In the genomic region with DNA sequence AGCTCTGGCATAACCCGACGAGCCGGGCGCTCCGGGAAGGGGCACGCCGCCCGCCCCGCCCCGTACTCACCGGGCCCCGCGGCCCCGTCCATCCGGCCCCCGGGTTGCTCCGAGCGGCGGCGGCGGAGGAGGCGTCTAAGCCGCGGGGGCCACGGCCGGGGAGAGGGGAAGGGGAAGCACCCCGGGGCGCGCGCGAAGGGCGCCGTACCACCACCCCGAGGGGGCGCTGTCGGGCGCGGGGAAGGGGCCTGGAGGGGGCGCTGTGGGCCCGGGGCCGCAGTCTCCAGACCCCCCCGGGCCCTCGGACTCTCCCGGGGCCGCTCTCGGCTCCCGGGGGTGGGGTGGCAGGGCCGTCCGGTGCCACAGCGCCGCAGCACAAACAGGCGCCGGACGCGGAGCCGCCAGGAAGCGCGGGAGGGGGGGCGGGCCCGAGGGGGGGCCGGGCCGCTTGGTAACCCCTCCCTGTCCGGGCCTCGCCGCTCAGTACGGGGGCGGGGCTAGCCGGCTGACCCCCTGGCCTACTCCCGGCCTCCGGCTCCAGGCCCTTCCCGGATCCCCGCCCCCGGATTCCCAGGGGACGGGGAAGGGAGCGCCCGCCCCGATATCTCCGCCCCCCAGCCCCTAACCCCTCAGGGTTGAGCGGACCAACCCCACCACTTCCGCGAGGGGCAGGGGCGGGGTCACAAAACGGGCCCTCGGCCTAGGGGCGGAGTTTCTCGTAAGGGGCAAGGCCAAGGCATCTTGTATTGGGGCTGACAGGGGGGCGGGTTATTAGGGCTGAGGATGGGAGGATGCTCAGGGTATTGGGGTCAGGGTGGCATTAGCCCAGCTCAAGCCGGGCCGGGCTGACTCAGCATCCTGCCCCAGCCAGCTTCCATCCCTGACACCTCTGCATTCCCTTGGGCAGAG, we compare ENCODE assay signal across 8 cellular contexts. TPM values are rescaled to one million over a fixed set of nuclear protein-coding genes. Genes with fewer than 3 reads are reported as not detected.
A peak's percentile ranks its signal among the peaks of the same experiment; 100 is the strongest.
DNase-seq lines count a peak whose midpoint lies in the region; ATAC-seq, FAIRE-seq and TF ChIP-seq lines count a peak whose summit lies in the region.

A gene with protein sequence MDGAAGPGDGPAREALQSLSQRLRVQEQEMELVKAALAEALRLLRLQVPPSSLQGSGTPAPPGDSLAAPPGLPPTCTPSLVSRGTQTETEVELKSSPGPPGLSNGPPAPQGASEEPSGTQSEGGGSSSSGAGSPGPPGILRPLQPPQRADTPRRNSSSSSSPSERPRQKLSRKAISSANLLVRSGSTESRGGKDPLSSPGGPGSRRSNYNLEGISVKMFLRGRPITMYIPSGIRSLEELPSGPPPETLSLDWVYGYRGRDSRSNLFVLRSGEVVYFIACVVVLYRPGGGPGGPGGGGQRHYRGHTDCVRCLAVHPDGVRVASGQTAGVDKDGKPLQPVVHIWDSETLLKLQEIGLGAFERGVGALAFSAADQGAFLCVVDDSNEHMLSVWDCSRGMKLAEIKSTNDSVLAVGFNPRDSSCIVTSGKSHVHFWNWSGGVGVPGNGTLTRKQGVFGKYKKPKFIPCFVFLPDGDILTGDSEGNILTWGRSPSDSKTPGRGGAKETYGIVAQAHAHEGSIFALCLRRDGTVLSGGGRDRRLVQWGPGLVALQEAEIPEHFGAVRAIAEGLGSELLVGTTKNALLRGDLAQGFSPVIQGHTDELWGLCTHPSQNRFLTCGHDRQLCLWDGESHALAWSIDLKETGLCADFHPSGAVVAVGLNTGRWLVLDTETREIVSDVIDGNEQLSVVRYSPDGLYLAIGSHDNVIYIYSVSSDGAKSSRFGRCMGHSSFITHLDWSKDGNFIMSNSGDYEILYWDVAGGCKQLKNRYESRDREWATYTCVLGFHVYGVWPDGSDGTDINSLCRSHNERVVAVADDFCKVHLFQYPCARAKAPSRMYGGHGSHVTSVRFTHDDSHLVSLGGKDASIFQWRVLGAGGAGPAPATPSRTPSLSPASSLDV (minus strand): TSS at position 410 of the 909 bp plus-strand sequence. CDS start 318 bp downstream, at position 92.
A gene with protein sequence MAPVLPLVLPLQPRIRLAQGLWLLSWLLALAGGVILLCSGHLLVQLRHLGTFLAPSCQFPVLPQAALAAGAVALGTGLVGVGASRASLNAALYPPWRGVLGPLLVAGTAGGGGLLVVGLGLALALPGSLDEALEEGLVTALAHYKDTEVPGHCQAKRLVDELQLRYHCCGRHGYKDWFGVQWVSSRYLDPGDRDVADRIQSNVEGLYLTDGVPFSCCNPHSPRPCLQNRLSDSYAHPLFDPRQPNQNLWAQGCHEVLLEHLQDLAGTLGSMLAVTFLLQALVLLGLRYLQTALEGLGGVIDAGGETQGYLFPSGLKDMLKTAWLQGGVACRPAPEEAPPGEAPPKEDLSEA (plus strand): TSS at position 892 of the 909 bp plus-strand sequence. CDS start 25 bp downstream, outside the sequence.

- POLR2A ChIA-PET in CD8-positive, alpha-beta memory T cell (lab: Charles Lee): interaction anchor here (0.6 to 5.4 kb wide), 9 partner anchors 9 to 1656 kb away, joined by 3 to 32 read pairs (median 4); a partner anchor contains a TSS
- POLR2A ChIA-PET in endothelial cell of umbilical vein (lab: Charles Lee): interaction anchor here (1.2 to 2.0 kb wide), 4 partner anchors 9 to 59 kb away, joined by 3 to 9 read pairs (median 4); a partner anchor contains a TSS

- H3K27me3 ChIP-seq in CD8-positive, alpha-beta memory T cell (ENCODE audit: insufficient read depth, low read length, poor library complexity, severe bottlenecking): no peaks in the 10 kb centered on the region
- H3K27me3 ChIP-seq in endothelial cell of umbilical vein (ENCODE audit: control insufficient read depth in 2 of 2, insufficient read depth in 2 of 2, low read length in 2 of 2): no peaks in the 10 kb centered on the region

- H3K4me3 ChIP-seq in CD8-positive, alpha-beta memory T cell (ENCODE audit: low read length): peak within 1 kb of the TSS; percentile 76
- peak within 1 kb of the TSS; percentile 61 to 74 (median 67) for H3K4me3 ChIP-seq in endothelial cell of umbilical vein (replicated peaks in 1 of 3; ENCODE audit: insufficient read depth in 1 of 3, low read depth in 1 of 3, low read length in 3 of 3)

- FAIRE-seq in endothelial cell of umbilical vein (lab: Jason Lieb, UNC): peak; percentile 92

- TF ChIP-seq POLR2A in endothelial cell of umbilical vein (IDR thresholded peaks at IDR 0.05; ENCODE audit: low read depth, low read length): peak; percentile 41

- dilution Hi-C loops in endothelial cell of umbilical vein (cut with MboI; ENCODE audit: extremely low pct_ligation_motif_present, low sequenced_read_pairs): no loop called here

- H4K20me1 ChIP-seq in endothelial cell of umbilical vein (replicated peaks; ENCODE audit: control insufficient read depth, extremely low read depth, insufficient read depth, low read length): no peaks in the 10 kb centered on the region

- CTCF ChIA-PET in CD8-positive, alpha-beta memory T cell (lab: Charles Lee): interaction anchor here (0.6 to 3.8 kb wide), 14 partner anchors 8 to 95 kb away, joined by 3 to 15 read pairs (median 4); a partner anchor contains a TSS
- CTCF ChIA-PET in endothelial cell of umbilical vein (lab: Charles Lee): interaction anchor here (0.5 to 5.7 kb wide), 17 partner anchors 9 to 640 kb away, joined by 3 to 48 read pairs (median 5); a partner anchor contains a TSS

- no peaks in the 10 kb centered on the region for H3K9me1 ChIP-seq in endothelial cell of umbilical vein (replicated peaks; ENCODE audit: control insufficient read depth, extremely low read depth, insufficient read depth, low read length)

- H3K27ac Mint-ChIP-seq in CD8-positive, alpha-beta memory T cell: peak within 1 kb of the TSS; percentile 92 to 99 (median 97)

- peak within 1 kb of the TSS; percentile 87 for H3K4me2 ChIP-seq in endothelial cell of umbilical vein (ENCODE audit: insufficient read depth, low read length)

- peaks cover 0 to 60% (median 7%) of the 10 kb centered on the region in 3 donors for H3K36me3 Mint-ChIP-seq in CD8-positive, alpha-beta memory T cell

- peak; percentile 81 to 93 (median 85) for DNase-seq in CD8-positive, alpha-beta memory T cell
- DNase-seq in NOMO-1 (lab: John Stamatoyannopoulos, UW; ENCODE audit: unreplicated experiment in 2 of 2): peak; percentile 69 to 73
- peak; percentile 65 for DNase-seq in activated CD8-positive, alpha-beta memory T cell treated with anti-CD3 and anti-CD28 coated beads, Interleukin-2, amount 50 U/mL, for 1 hour (ENCODE audit: extremely low read depth)
- peak; percentile 80 for DNase-seq in endothelial cell of umbilical vein (ENCODE audit: low read depth, low spot score)
- peak; percentile 31 for DNase-seq in middle frontal gyrus (ENCODE audit: extremely low spot score, low spot score)
- DNase-seq in stimulated activated CD8-positive, alpha-beta memory T cell treated with anti-CD3 and anti-CD28 coated beads, Interleukin-2, amount 100 ng/mL, for 1 hour (ENCODE audit: low read depth in 2 of 2): peak; percentile 80 to 81

- peaks cover 30% of the 10 kb centered on the region for H3K4me1 ChIP-seq in CD8-positive, alpha-beta memory T cell (ENCODE audit: insufficient read depth, low read length)
- peaks cover 22% of the 10 kb centered on the region for H3K4me1 ChIP-seq in endothelial cell of umbilical vein (ENCODE audit: control insufficient read depth, extremely low read depth, insufficient read depth, low read length)

- no TSS peak for BruUV-seq in endothelial cell of umbilical vein (replicated peaks; lab: Mats Ljungman, UMichigan)

- H3K4me1 Mint-ChIP-seq in CD8-positive, alpha-beta memory T cell: peaks cover 39 to 64% (median 42%) of the 10 kb centered on the region in 3 donors

- H2AFZ ChIP-seq in endothelial cell of umbilical vein (ENCODE audit: low read depth, low read length): peak within 1 kb of the TSS; percentile 51

- H3K9me3 ChIP-seq in CD8-positive, alpha-beta memory T cell (ENCODE audit: low read length): no peaks in the 10 kb centered on the region
- H3K9me3 ChIP-seq in endothelial cell of umbilical vein (replicated peaks; ENCODE audit: control insufficient read depth, insufficient read depth, low read length): no peaks in the 10 kb centered on the region

- H3K9ac ChIP-seq in endothelial cell of umbilical vein (replicated peaks; ENCODE audit: extremely low read depth, insufficient read depth, low read length): peak within 1 kb of the TSS; percentile 57

- H3K27me3 Mint-ChIP-seq in CD8-positive, alpha-beta memory T cell: no peaks in the 10 kb centered on the region

- ATAC-seq in GM19372 (IDR thresholded peaks at IDR 0.05; ENCODE audit: low read depth, unreplicated experiment): peak; percentile 65
- peak; percentile 61 for ATAC-seq in HG03520 (IDR thresholded peaks at IDR 0.05; ENCODE audit: unreplicated experiment)

- intact Hi-C loops in endothelial cell of umbilical vein (cut with micrococcal nuclease): loop anchor here (1.0 to 5.0 kb wide), 7 partner anchors 9 to 215 kb away; a partner anchor contains a TSS

- H3K79me2 ChIP-seq in endothelial cell of umbilical vein (ENCODE audit: control insufficient read depth, insufficient read depth, low read length): peaks cover 14% of the 10 kb centered on the region

- H3K27ac ChIP-seq in CD8-positive, alpha-beta memory T cell (ENCODE audit: low read depth, low read length): peak within 1 kb of the TSS; percentile 83
- H3K27ac ChIP-seq in endothelial cell of umbilical vein (ENCODE audit: insufficient read depth, low read depth, low read length): peak within 1 kb of the TSS; percentile 30

- H3K36me3 ChIP-seq in CD8-positive, alpha-beta memory T cell (ENCODE audit: insufficient read depth, low read length): peaks cover 22% of the 10 kb centered on the region
- H3K36me3 ChIP-seq in endothelial cell of umbilical vein (ENCODE audit: control insufficient read depth in 2 of 2, extremely low read depth in 1 of 2, insufficient read depth in 2 of 2, low read length in 2 of 2): peaks cover 0 to 11% of the 10 kb centered on the region in 2 experiments

- peak; percentile 88 to 89 for TF ChIP-seq CTCF in endothelial cell of umbilical vein (IDR thresholded peaks at IDR 0.05; ENCODE audit: extremely low read depth in 1 of 2, insufficient read depth in 1 of 2, low read depth in 1 of 2, low read length in 2 of 2)

- H3K4me3 Mint-ChIP-seq in CD8-positive, alpha-beta memory T cell: peak within 1 kb of the TSS; percentile 89 to 99 (median 95)

- no peaks in the 10 kb centered on the region for H3K9me3 Mint-ChIP-seq in CD8-positive, alpha-beta memory T cell

RNA-seq across cellular contexts. Expression of the first gene that starts in this region (rescaled TPM):
- 100 to 1,000 TPM; 133 to 134 TPM for total RNA-seq in CD8-positive, alpha-beta memory T cell
- 22.9 TPM for polyA plus RNA-seq in CD8-positive, alpha-beta memory T cell
- total RNA-seq in endothelial cell of umbilical vein: 101 and 110 TPM in 2 replicates
- polyA plus RNA-seq in endothelial cell of umbilical vein: 75.7 and 78.3 TPM in 2 replicates
- 27.7 and 29.7 TPM in 2 replicates for polyA plus RNA-seq in endothelial cell of umbilical vein (2011; cell fraction: cytosol; rRNA removed)
- 297 and 324 TPM in 2 replicates for polyA plus RNA-seq in endothelial cell of umbilical vein (2011; cell fraction: nucleus; rRNA removed)
- polyA plus RNA-seq in endothelial cell of umbilical vein (2012): 60.5 and 84.3 TPM in 2 replicates
- 61.5 and 71.2 TPM in 2 replicates for polyA minus RNA-seq in endothelial cell of umbilical vein
- 19.6 TPM for polyA minus RNA-seq in endothelial cell of umbilical vein (2011; cell fraction: cytosol; rRNA and poly(A)+ RNA removed)
- polyA minus RNA-seq in endothelial cell of umbilical vein (2011; cell fraction: nucleus; rRNA and poly(A)+ RNA removed): 36.6 and 42.9 TPM in 2 replicates

RNA-seq across cellular contexts. Expression of the second gene that starts in this region (rescaled TPM):
- 1 to 10 TPM; 4.9 to 5.3 TPM for total RNA-seq in CD8-positive, alpha-beta memory T cell
- polyA plus RNA-seq in CD8-positive, alpha-beta memory T cell: 1.7 TPM
- 8.2 and 8.8 TPM in 2 replicates for total RNA-seq in endothelial cell of umbilical vein
- polyA plus RNA-seq in endothelial cell of umbilical vein: 4.8 and 5.3 TPM in 2 replicates
- 7.0 and 8.7 TPM in 2 replicates for polyA plus RNA-seq in endothelial cell of umbilical vein (2011; cell fraction: cytosol; rRNA removed)
- 2.7 and 3.5 TPM in 2 replicates for polyA plus RNA-seq in endothelial cell of umbilical vein (2011; cell fraction: nucleus; rRNA removed)
- 7.9 and 11.8 TPM in 2 replicates for polyA plus RNA-seq in endothelial cell of umbilical vein (2012)
- 2.4 and 5.5 TPM in 2 replicates for polyA minus RNA-seq in endothelial cell of umbilical vein
- polyA minus RNA-seq in endothelial cell of umbilical vein (2011; cell fraction: cytosol; rRNA and poly(A)+ RNA removed): 4.2 TPM
- 0.53 and 0.82 TPM in 2 replicates for polyA minus RNA-seq in endothelial cell of umbilical vein (2011; cell fraction: nucleus; rRNA and poly(A)+ RNA removed)

Comparison
In these comparisons a context has a peak if more than half of its experiments do, and no peak if none do; other contexts are left out.
1. Peak in every context shown above with its lines: DNase-seq, ATAC-seq, H3K4me3 ChIP-seq and H3K27ac ChIP-seq.
2. DNase-seq: peak in every context shown above with its lines; median percentile 85 in CD8-positive, alpha-beta memory T cell; 80 in stimulated activated CD8-positive, alpha-beta memory T cell treated with anti-CD3 and anti-CD28 coated beads, Interleukin-2, amount 100 ng/mL, for 1 hour; 80 in endothelial cell of umbilical vein; 71 in NOMO-1; 65 in activated CD8-positive, alpha-beta memory T cell treated with anti-CD3 and anti-CD28 coated beads, Interleukin-2, amount 50 U/mL, for 1 hour; 31 in middle frontal gyrus.